Comparison of ENCODE assay signal across 11 cellular contexts in the genomic region with DNA sequence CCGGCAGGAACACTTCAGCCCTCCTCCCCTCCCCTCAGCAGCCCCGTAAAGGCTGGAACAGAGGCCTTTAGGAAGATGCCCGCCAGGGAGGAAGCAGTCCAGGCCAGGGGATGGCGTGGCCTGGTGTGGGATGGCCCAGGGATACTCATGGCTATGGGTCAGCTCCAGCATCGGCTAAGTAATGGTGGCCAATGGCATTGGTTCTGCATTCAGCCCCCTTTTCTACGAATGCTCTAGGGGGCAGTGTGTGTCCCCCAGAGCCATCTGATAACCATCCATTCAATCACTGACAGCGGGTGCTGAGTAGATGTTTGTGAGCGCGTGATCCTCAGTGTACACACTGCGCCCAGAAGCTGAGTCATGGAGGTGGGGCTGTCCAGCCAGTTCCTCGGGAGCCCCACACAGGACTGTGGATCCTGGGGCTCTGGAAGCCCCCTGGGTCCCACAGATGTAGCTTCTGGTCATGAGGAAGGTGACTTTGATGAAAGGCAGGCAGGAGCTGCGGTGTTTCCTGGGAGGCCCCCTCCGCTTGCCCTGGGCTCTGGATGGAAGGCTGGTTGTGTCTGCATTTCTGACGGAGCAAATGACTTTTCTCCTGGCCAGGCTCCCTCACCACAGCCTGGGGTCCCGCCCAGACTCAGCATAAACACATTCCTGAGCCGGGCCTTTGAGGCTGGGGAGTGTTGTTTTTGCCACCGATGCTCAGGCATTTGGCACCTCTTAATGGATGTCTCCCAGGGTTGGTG. TPM values are rescaled to one million over a fixed set of nuclear protein-coding genes. Genes with fewer than 3 reads are reported as not detected.
DNase-seq lines count a peak whose midpoint lies in the region; ATAC-seq lines count a peak whose summit lies in the region.
"Had no signal": no experiment of that assay in that cellular context is flagged by ENCODE, and none has a peak within 500 bp of the region (broad histone marks: within the 10 kb centered on the region; RNA-seq: fewer than 3 reads in every experiment).

No MANE protein-coding gene starts in this region.

- H3K27me3 Mint-ChIP-seq in effector memory CD8-positive, alpha-beta T cell = peaks cover 28 to 36% of the 10 kb centered on the region in 2 donors

- ATAC-seq in HG03342 (IDR thresholded peaks at IDR 0.05; ENCODE audit: unreplicated experiment) = no peak
- ATAC-seq in effector memory CD8-positive, alpha-beta T cell (replicated peaks) = no peak

- DNase-seq in A172 (ENCODE audit: low spot score) = peak; percentile 94
- DNase-seq in HPDE6-E6E7 (ENCODE audit: extremely low spot score) = peak; percentile 92
- DNase-seq in caudate nucleus (lab: John Stamatoyannopoulos, UW) = no peak
- peak; percentile 79 for DNase-seq in mucosa of gallbladder (ENCODE audit: low spot score)
- DNase-seq in effector memory CD8-positive, alpha-beta T cell = no peak
- DNase-seq in activated naive CD4-positive, alpha-beta T cell treated with anti-CD3 and anti-CD28 coated beads, Interleukin-2, amount 50 U/mL, for 16 hours = no peak
- DNase-seq in cerebellar cortex (ENCODE audit: low spot score) = no peak
- DNase-seq: DMS153; stimulated activated CD4-positive, alpha-beta T cell treated with anti-CD3 and anti-CD28 coated beads, Interleukin-2, amount 100 ng/mL, for 48 hours had no signal

- peaks cover 0 to 5% of the 10 kb centered on the region in 2 donors for H3K4me1 Mint-ChIP-seq in effector memory CD8-positive, alpha-beta T cell (ENCODE audit: low read depth in 2 of 2)

- no peak overlapping the region for H3K27ac Mint-ChIP-seq in effector memory CD8-positive, alpha-beta T cell

- H3K4me3 Mint-ChIP-seq in effector memory CD8-positive, alpha-beta T cell = no peak overlapping the region

- H3K27ac ChIP-seq in caudate nucleus (ENCODE audit: low read depth, low read length) = peak overlapping the region; percentile 64
- H3K27ac ChIP-seq: HL-60 had no signal

- H3K9me3 Mint-ChIP-seq in effector memory CD8-positive, alpha-beta T cell = no peaks in the 10 kb centered on the region

- peaks cover 10% of the 10 kb centered on the region for H3K36me3 Mint-ChIP-seq in effector memory CD8-positive, alpha-beta T cell (ENCODE audit: insufficient read depth)

RNA-seq across cellular contexts. Expression of gene FBLN1, which starts 46.5 kb away (rescaled TPM):
- total RNA-seq in A172 (2014; rRNA removed; shearing (Covaris generic)) = 58.8 and 59.6 TPM in 2 replicates
- 427 TPM for total RNA-seq in mucosa of gallbladder

Comparison
In these comparisons a context has a peak if more than half of its experiments do, and no peak if none do; other contexts are left out.
1. DNase-seq: peak in A172 (single experiment), HPDE6-E6E7 (single experiment) and mucosa of gallbladder (single experiment); none in caudate nucleus (0 of 61), effector memory CD8-positive, alpha-beta T cell (0 of 3), activated naive CD4-positive, alpha-beta T cell treated with anti-CD3 and anti-CD28 coated beads, Interleukin-2, amount 50 U/mL, for 16 hours (single experiment) and cerebellar cortex (single experiment).